Comparison of ENCODE assay signal across 30 cellular contexts in the genomic region with DNA sequence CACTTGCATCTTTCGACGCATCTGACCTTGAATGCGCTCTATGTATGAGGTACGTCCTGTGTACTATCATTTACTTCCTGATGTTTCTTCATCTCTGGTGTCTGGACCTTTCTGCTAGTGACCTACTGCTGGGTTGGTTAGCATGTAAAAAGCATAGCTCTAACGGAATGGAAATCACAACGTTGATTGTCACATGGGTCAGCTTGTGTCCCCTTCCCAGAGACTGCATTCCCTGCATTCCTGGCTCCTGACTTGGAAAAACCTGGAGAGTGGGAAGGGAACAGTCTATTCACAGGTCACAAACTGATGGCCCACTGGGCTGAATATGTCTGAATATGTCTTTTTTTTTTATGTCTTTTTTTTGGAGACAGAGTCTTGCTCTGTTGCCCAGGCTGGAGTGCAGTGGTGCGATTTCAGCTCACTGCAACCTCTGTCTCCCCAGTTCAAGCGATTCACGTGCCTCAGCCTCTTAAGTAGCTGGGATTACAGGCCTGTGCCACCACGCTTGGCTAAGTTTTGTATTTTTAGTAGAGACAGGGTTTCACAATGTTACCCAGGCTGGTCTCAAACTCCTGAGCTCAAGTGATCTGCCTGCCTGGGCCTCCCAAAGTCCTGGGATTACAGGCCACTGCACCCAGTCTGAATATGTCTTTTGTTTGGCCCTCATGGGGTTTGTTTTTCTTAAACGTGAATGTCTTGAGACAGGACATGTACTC. TPM values are rescaled to one million over a fixed set of nuclear protein-coding genes. Genes with fewer than 3 reads are reported as not detected.
DNase-seq lines count a peak whose midpoint lies in the region; ATAC-seq, FAIRE-seq and TF ChIP-seq lines count a peak whose summit lies in the region.
"Had no signal": no experiment of that assay in that cellular context is flagged by ENCODE, and none has a peak within 500 bp of the region (broad histone marks: within the 10 kb centered on the region; RNA-seq: fewer than 3 reads in every experiment).

No MANE protein-coding gene starts in this region.

- H3K4me2 ChIP-seq in BLaER1 treated with 17β-estradiol and CSF1 and Interleukin-3, amounts not matched to agents 10 nM and 100 nM, result peak overlapping the region; percentile 30 to 75 (median 51); a peak in 19 of 22 replicates
- H3K4me2 ChIP-seq in GM23338 (peak overlapping the region; percentile 43; the same call in 1 of the 2 replicates), neuronal stem cell (ENCODE audit: insufficient read depth, low read length, poor library complexity, severe bottlenecking) (no peak overlapping the region)
- H3K4me2 ChIP-seq: KMS-11, SK-N-SH had no signal

- H3K4ac ChIP-seq in neuronal stem cell (ENCODE audit: low read length), result no peak overlapping the region

- no peaks in the 10 kb centered on the region for H3F3A ChIP-seq in GM23338 (replicated peaks; ENCODE audit: low read depth)

- WGBS in neuronal stem cell (ENCODE audit: extremely low coverage in 2 of 2, insufficient read length in 2 of 2, insufficient replicate concordance in 1 of 2), 2 donors, result no CpG with 5 or more reads among the region's 11 CpGs

- DNase-seq in GM23338 (ENCODE audit: low spot score) (peak; percentile 42), astrocyte of the hippocampus (ENCODE audit: low read depth, low spot score) (peak; percentile 8), AG08395 (ENCODE audit: low spot score) (no peak), urothelium cell line (ENCODE audit: low spot score) (no peak), neuronal stem cell (ENCODE audit: low spot score) (no peak)
- no peak for DNase-seq in naive thymus-derived CD4-positive, alpha-beta T cell
- DNase-seq: BE2C; Calu3; CD8-positive, alpha-beta memory T cell; DMS153; GDM1; GM23248; HCEC 1CT; IMR-90; NCI-H1105; NCI-H146; NCI-H2029 treated with DMSO at 0.1 percent for 48 hours; NCI-H226; NCI-H524; NCI-H774; NK-92 treated with Interleukin-12 subunit alpha and Interleukin-12 subunit beta, amount 100 ng/mL, for 24 hours; SIG-M5; SK-N-SH had no signal

- no peaks in the 10 kb centered on the region for H3K79me2 ChIP-seq in GM23338 (replicated peaks; ENCODE audit: insufficient read depth)

- H4K91ac ChIP-seq in neuronal stem cell (ENCODE audit: low read depth, low read length, poor library complexity), result no peak overlapping the region

- H2BK12ac ChIP-seq in neuronal stem cell (ENCODE audit: low read length), result no peak overlapping the region

- H3K4me1 Mint-ChIP-seq in GM23338, result peaks cover 19% of the 10 kb centered on the region
- H3K4me1 Mint-ChIP-seq in naive thymus-derived CD4-positive, alpha-beta T cell, result peaks cover 7 to 45% (median 41%) of the 10 kb centered on the region in 7 donors

- no peak overlapping the region for H4K8ac ChIP-seq in neuronal stem cell (ENCODE audit: low read depth, low read length)

- intact Hi-C loops in naive thymus-derived CD4-positive, alpha-beta T cell (cut with micrococcal nuclease), result no loop called here

- H3K27ac Mint-ChIP-seq in GM23338, result no peak overlapping the region
- H3K27ac Mint-ChIP-seq in naive thymus-derived CD4-positive, alpha-beta T cell, result peak overlapping the region in 6 of 9 donors; percentile 3 to 94 (median 78)

- H3K14ac ChIP-seq in neuronal stem cell (ENCODE audit: low read length), result no peak overlapping the region

- H3K23ac ChIP-seq in neuronal stem cell (ENCODE audit: low read depth, low read length, poor library complexity), result no peak overlapping the region

- CTCF ChIA-PET in naive thymus-derived CD4-positive, alpha-beta T cell (lab: Charles Lee), result interaction anchor here (1.2 kb wide), 1 partner anchor 15 kb away, joined by 8 read pairs; no protein-coding TSS in a partner anchor

- peak overlapping the region in 4 of 11 experiments; percentile 3 to 23 (median 20); a peak in 6 of 22 replicates for H3K27ac ChIP-seq in BLaER1 treated with 17β-estradiol and CSF1 and Interleukin-3, amounts not matched to agents 10 nM and 100 nM
- H3K27ac ChIP-seq in GM23338 (ENCODE audit: low read depth) (no peak overlapping the region), neuronal stem cell (replicated peaks; ENCODE audit: low read length) (no peak overlapping the region)
- no peak overlapping the region for H3K27ac ChIP-seq in naive thymus-derived CD4-positive, alpha-beta T cell (ENCODE audit: low read depth, low read length)
- H3K27ac ChIP-seq: GM23248, KMS-11 had no signal

- H3K9me3 ChIP-seq in BLaER1 treated with 17β-estradiol and CSF1 and Interleukin-3, amounts not matched to agents 10 nM and 100 nM (replicated peaks in 1 of 11), result peaks cover 0 to 30% (median 17%) of the 10 kb centered on the region in 11 experiments; a peak in 12 of 22 replicates
- H3K9me3 ChIP-seq in naive thymus-derived CD4-positive, alpha-beta T cell (ENCODE audit: control insufficient read depth in 2 of 3, low read length in 3 of 3), result no peaks in the 10 kb centered on the region
- no peaks in the 10 kb centered on the region for H3K9me3 ChIP-seq in neuronal stem cell (replicated peaks in 1 of 2; ENCODE audit: control insufficient read depth in 2 of 2, insufficient read depth in 1 of 2, low read depth in 1 of 2, low read length in 2 of 2)
- H3K9me3 ChIP-seq: BE2C, SK-N-SH had no signal

- no peak overlapping the region for H3K18ac ChIP-seq in neuronal stem cell (ENCODE audit: low read length)

- ATAC-seq in GM23338 (peak; percentile 34; the same call in 1 of the 3 replicates), HG03196 (IDR thresholded peaks at IDR 0.05; ENCODE audit: unreplicated experiment) (no peak)
- ATAC-seq in naive thymus-derived CD4-positive, alpha-beta T cell, result no peak
- ATAC-seq: Panc1 had no signal

- no peak overlapping the region for H2AK5ac ChIP-seq in neuronal stem cell (ENCODE audit: low read depth, low read length)

- H2AFZ ChIP-seq in GM23338 (no peak overlapping the region), neuronal stem cell (ENCODE audit: low read length) (no peak overlapping the region)
- H2AFZ ChIP-seq: GM23248 had no signal

- peaks cover 48 to 100% (median 93%) of the 10 kb centered on the region in 11 experiments for H3K36me3 ChIP-seq in BLaER1 treated with 17β-estradiol and CSF1 and Interleukin-3, amounts not matched to agents 10 nM and 100 nM
- no peaks in the 10 kb centered on the region for H3K36me3 ChIP-seq in GM23338 (ENCODE audit: insufficient read depth)
- no peaks in the 10 kb centered on the region for H3K36me3 ChIP-seq in naive thymus-derived CD4-positive, alpha-beta T cell (ENCODE audit: control insufficient read depth in 2 of 3, insufficient read depth in 3 of 3, low read length in 3 of 3)
- no peaks in the 10 kb centered on the region for H3K36me3 ChIP-seq in neuronal stem cell (replicated peaks in 1 of 2; ENCODE audit: control insufficient read depth in 2 of 2, insufficient read depth in 2 of 2, low read length in 2 of 2)
- H3K36me3 ChIP-seq: BE2C had no signal

- FAIRE-seq in urothelium cell line (lab: Jason Lieb, UNC), result no peak
- FAIRE-seq: A204.1, GM18507 had no signal

- no peak overlapping the region for H3K9ac ChIP-seq in BLaER1 treated with 17β-estradiol and CSF1 and Interleukin-3, amounts not matched to agents 10 nM and 100 nM
- H3K9ac ChIP-seq in neuronal stem cell (ENCODE audit: low read depth, low read length, poor library complexity), result no peak overlapping the region
- H3K9ac ChIP-seq: GM23248, KMS-11, SK-N-SH had no signal

- peaks cover 34 to 65% (median 54%) of the 10 kb centered on the region in 10 experiments for H3K4me1 ChIP-seq in BLaER1 treated with 17β-estradiol and CSF1 and Interleukin-3, amounts not matched to agents 10 nM and 100 nM
- no peaks in the 10 kb centered on the region; the same call in 1 of the 2 replicates for H3K4me1 ChIP-seq in GM23338 (ENCODE audit: insufficient read depth)
- peaks cover 0 to 10% of the 10 kb centered on the region in 2 donors for H3K4me1 ChIP-seq in naive thymus-derived CD4-positive, alpha-beta T cell (ENCODE audit: control insufficient read depth in 2 of 2, insufficient read depth in 2 of 2, low read length in 2 of 2)
- peaks cover 0 to 2% of the 10 kb centered on the region in 2 donors for H3K4me1 ChIP-seq in neuronal stem cell (ENCODE audit: control insufficient read depth in 2 of 2, insufficient read depth in 1 of 2, low read depth in 1 of 2, low read length in 2 of 2)
- H3K4me1 ChIP-seq: BE2C had no signal

- H2BK120ac ChIP-seq in neuronal stem cell (ENCODE audit: low read depth, low read length), result no peak overlapping the region

- no peaks in the 10 kb centered on the region for H3K27me3 ChIP-seq in BLaER1 treated with 17β-estradiol and CSF1 and Interleukin-3, amounts not matched to agents 10 nM and 100 nM
- H3K27me3 ChIP-seq in GM23338 (ENCODE audit: insufficient read depth), result 0 out of 2 replicates have a peak, but pooled peaks cover under 1% of the 10 kb centered on the region
- no peaks in the 10 kb centered on the region for H3K27me3 ChIP-seq in naive thymus-derived CD4-positive, alpha-beta T cell (ENCODE audit: control insufficient read depth in 2 of 2, insufficient read depth in 2 of 2, low read length in 2 of 2)
- peaks cover 0 to 15% (median 0%) of the 10 kb centered on the region in 3 experiments for H3K27me3 ChIP-seq in neuronal stem cell (ENCODE audit: control insufficient read depth in 3 of 3, insufficient read depth in 3 of 3, low read depth in 1 of 3, low read length in 3 of 3)
- H3K27me3 ChIP-seq: BE2C had no signal

- no peaks in the 10 kb centered on the region for H3K79me1 ChIP-seq in neuronal stem cell (ENCODE audit: low read depth, low read length)

- no peak for TF ChIP-seq CTCF in GM23338 (conservative IDR thresholded peaks at IDR 0.05; ENCODE audit: low read depth in 2 of 2)

- POLR2A ChIA-PET in naive thymus-derived CD4-positive, alpha-beta T cell (lab: Charles Lee), result interaction anchor here (0.6 to 6.4 kb wide), 5 partner anchors 10 to 319 kb away, joined by 3 to 48 read pairs (median 5); partner anchors contain the start of gene LONRF3

- H3K36me3 Mint-ChIP-seq in GM23338 (ENCODE audit: low read depth), result no peaks in the 10 kb centered on the region
- H3K36me3 Mint-ChIP-seq in naive thymus-derived CD4-positive, alpha-beta T cell, result peaks cover 0 to 16% (median 10%) of the 10 kb centered on the region in 5 donors

- no peak overlapping the region for H2BK15ac ChIP-seq in neuronal stem cell (ENCODE audit: low read length)

- H3K4me3 ChIP-seq in BLaER1 treated with 17β-estradiol and CSF1 and Interleukin-3, amounts not matched to agents 10 nM and 100 nM, result 0 out of 20 replicates have a peak overlapping the region, but pooled peaks of 1 of the 10 experiments have one; percentile 1
- no peak overlapping the region for H3K4me3 ChIP-seq in GM23338
- no peak overlapping the region for H3K4me3 ChIP-seq in naive thymus-derived CD4-positive, alpha-beta T cell (ENCODE audit: low read length)
- H3K4me3 ChIP-seq in neuronal stem cell (ENCODE audit: low read length in 2 of 2), result no peak overlapping the region
- H3K4me3 ChIP-seq: GM23248 had no signal

- H3K4me3 Mint-ChIP-seq in GM23338, result no peak overlapping the region; the same call in 2 of the 3 replicates
- no peak overlapping the region for H3K4me3 Mint-ChIP-seq in naive thymus-derived CD4-positive, alpha-beta T cell
- H3K4me3 Mint-ChIP-seq: CD8-positive, alpha-beta memory T cell had no signal

- H2BK5ac ChIP-seq in neuronal stem cell (ENCODE audit: low read length), result no peak overlapping the region

- H3K27me3 Mint-ChIP-seq in GM23338 (ENCODE audit: insufficient read depth, low read depth, poor library complexity), result peaks cover 3% of the 10 kb centered on the region
- H3K27me3 Mint-ChIP-seq in naive thymus-derived CD4-positive, alpha-beta T cell, result no peaks in the 10 kb centered on the region

- no peaks in the 10 kb centered on the region for H3K9me3 Mint-ChIP-seq in GM23338
- peaks cover 0 to 7% (median 0%) of the 10 kb centered on the region in 11 donors for H3K9me3 Mint-ChIP-seq in naive thymus-derived CD4-positive, alpha-beta T cell
- H3K9me3 Mint-ChIP-seq: CD8-positive, alpha-beta memory T cell had no signal

- peaks cover 15 to 73% (median 64%) of the 10 kb centered on the region in 11 experiments; a peak in 21 of 22 replicates for H4K20me1 ChIP-seq in BLaER1 treated with 17β-estradiol and CSF1 and Interleukin-3, amounts not matched to agents 10 nM and 100 nM
- no peaks in the 10 kb centered on the region for H4K20me1 ChIP-seq in GM23338 (replicated peaks; ENCODE audit: insufficient read depth)

- H3K9me2 ChIP-seq in GM23338 (ENCODE audit: insufficient read depth), result no peaks in the 10 kb centered on the region
- H3K9me2 ChIP-seq: SK-N-SH had no signal

RNA-seq across cellular contexts. Expression of gene LONRF3, which starts 16.3 kb away (rescaled TPM):
- 0.10 and 0.12 TPM in 2 replicates for total RNA-seq in GM23338 (2014; rRNA removed; shearing (Covaris generic))
- polyA plus RNA-seq in GM23338 (2016; fragmentation: Nextera tagmentation; extraction: Ambion mirVana), result not detected in 2 replicates
- total RNA-seq in naive thymus-derived CD4-positive, alpha-beta T cell, result 10 to 100 TPM in 4 of 5 experiments, under 1 TPM in 1; 0.07 to 17.8 (median 11.5) TPM
- 1 to 10 TPM in 1 of 2 donors, under 1 TPM in 1; 0.89 to 3.8 TPM for polyA plus RNA-seq in naive thymus-derived CD4-positive, alpha-beta T cell
- polyA plus RNA-seq in neuronal stem cell (2013, experiment 1 of 2), result 0.06 TPM
- polyA plus RNA-seq in neuronal stem cell (2013, experiment 2 of 2), result 0.06 TPM
- total RNA-seq: HT1080, IMR-90 had no signal
- polyA plus RNA-seq: GM23248, IMR-90 had no signal

Comparison
In these comparisons a context has a peak if more than half of its experiments do, and no peak if none do; other contexts are left out.
1. DNase-seq: peak in GM23338 (single experiment) and astrocyte of the hippocampus (single experiment); none in naive thymus-derived CD4-positive, alpha-beta T cell (0 of 9), AG08395 (single experiment), urothelium cell line (single experiment) and neuronal stem cell (single experiment).